Comparison of ENCODE assay signal across 11 cellular contexts in the genomic region with DNA sequence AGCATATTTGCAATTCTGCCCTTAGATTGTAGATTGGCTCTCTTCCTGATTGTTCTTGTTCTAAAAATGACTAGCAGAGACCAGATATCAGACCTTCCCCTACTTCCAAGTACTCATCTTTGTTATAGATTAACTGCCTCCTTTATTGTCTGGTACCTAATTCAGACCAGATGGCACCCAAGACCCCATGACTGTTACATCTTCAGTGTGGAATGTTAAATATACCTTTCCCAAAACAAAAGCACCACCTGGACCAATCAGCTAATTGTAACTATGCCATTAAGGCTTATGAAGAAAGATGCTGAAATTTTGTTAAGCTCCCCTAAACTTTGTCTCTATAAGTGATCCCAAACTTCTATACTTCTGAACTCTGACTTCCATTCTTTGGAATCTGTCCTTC. TPM values are rescaled to one million over a fixed set of nuclear protein-coding genes. Genes with fewer than 3 reads are reported as not detected.
"Had no signal": no experiment of that assay in that cellular context is flagged by ENCODE, and none has a peak within 500 bp of the region (broad histone marks: within the 10 kb centered on the region; RNA-seq: fewer than 3 reads in every experiment).

No MANE protein-coding gene starts in this region.

- DNase-seq: activated B cell treated with CpG ODN at 0.5 μM for 24 hours; activated CD4-positive, alpha-beta T cell treated with anti-CD3 and anti-CD28 coated beads, Interleukin-2, amount 10 ng/mL, durations not matched to agents 24 days and 14 days; activated naive CD4-positive, alpha-beta T cell treated with Interleukin-2 at 50 U/mL for 16 hours; gastrocnemius medialis; heart right ventricle; left ventricle myocardium superior; stimulated activated CD4-positive, alpha-beta T cell treated with anti-CD3 and anti-CD28 coated beads, Interleukin-15, amount 100 ng/mL, for 24 hours; stimulated activated CD4-positive, alpha-beta T cell treated with anti-CD3 and anti-CD28 coated beads, Interleukin-4, amount 100 ng/mL, for 24 hours had no signal

- H3K36me3 ChIP-seq: gastrocnemius medialis, heart right ventricle, thoracic aorta had no signal

- H3K79me2 ChIP-seq: parathyroid adenoma had no signal

- H3K9ac ChIP-seq: parathyroid adenoma had no signal

- H3K9me3 Mint-ChIP-seq: activated B cell treated with CpG ODN at 0.5 μM for 24 hours; activated CD4-positive, alpha-beta T cell treated with anti-CD3 and anti-CD28 coated beads, Interleukin-2, amount 10 ng/mL, durations not matched to agents 24 days and 14 days; stimulated activated naive CD8-positive, alpha-beta T cell treated with anti-CD3 and anti-CD28 coated beads, Interleukin-15, Interleukin-2, amounts not matched to agents 100 ng/mL and 50 ng/mL, for 24 hours had no signal

- H3K4me3 Mint-ChIP-seq: activated B cell treated with CpG ODN at 0.5 μM for 24 hours; activated CD4-positive, alpha-beta T cell treated with anti-CD3 and anti-CD28 coated beads, Interleukin-2, amount 10 ng/mL, durations not matched to agents 24 days and 14 days; stimulated activated naive CD8-positive, alpha-beta T cell treated with anti-CD3 and anti-CD28 coated beads, Interleukin-15, Interleukin-2, amounts not matched to agents 100 ng/mL and 50 ng/mL, for 24 hours had no signal

- H3K4me1 Mint-ChIP-seq: activated B cell treated with CpG ODN at 0.5 μM for 24 hours; activated CD4-positive, alpha-beta T cell treated with anti-CD3 and anti-CD28 coated beads, Interleukin-2, amount 10 ng/mL, durations not matched to agents 24 days and 14 days had no signal

- H2AFZ ChIP-seq: parathyroid adenoma had no signal

- ATAC-seq: gastrocnemius medialis, heart right ventricle, left ventricle myocardium superior had no signal

- H3K9me3 ChIP-seq: gastrocnemius medialis, heart right ventricle, thoracic aorta had no signal

- H3K4me3 ChIP-seq: gastrocnemius medialis, heart right ventricle, thoracic aorta had no signal

- H3K27ac ChIP-seq: gastrocnemius medialis, heart right ventricle, parathyroid adenoma, thoracic aorta had no signal

- H3K27me3 ChIP-seq: gastrocnemius medialis, heart right ventricle had no signal

- H3K27me3 Mint-ChIP-seq: activated B cell treated with CpG ODN at 0.5 μM for 24 hours; stimulated activated naive CD8-positive, alpha-beta T cell treated with anti-CD3 and anti-CD28 coated beads, Interleukin-15, Interleukin-2, amounts not matched to agents 100 ng/mL and 50 ng/mL, for 24 hours had no signal

- H3K4me1 ChIP-seq: gastrocnemius medialis, heart right ventricle, parathyroid adenoma had no signal

- H3K27ac Mint-ChIP-seq: activated B cell treated with CpG ODN at 0.5 μM for 24 hours; activated CD4-positive, alpha-beta T cell treated with anti-CD3 and anti-CD28 coated beads, Interleukin-2, amount 10 ng/mL, durations not matched to agents 24 days and 14 days; stimulated activated naive CD8-positive, alpha-beta T cell treated with anti-CD3 and anti-CD28 coated beads, Interleukin-15, Interleukin-2, amounts not matched to agents 100 ng/mL and 50 ng/mL, for 24 hours had no signal

RNA-seq across cellular contexts. Expression of a gene that starts 12.0 kb away (rescaled TPM):
- total RNA-seq: activated B cell treated with CpG ODN at 0.5 μM for 24 hours had no signal
